32 cellular contexts compared by ENCODE assay signal in the genomic region with DNA sequence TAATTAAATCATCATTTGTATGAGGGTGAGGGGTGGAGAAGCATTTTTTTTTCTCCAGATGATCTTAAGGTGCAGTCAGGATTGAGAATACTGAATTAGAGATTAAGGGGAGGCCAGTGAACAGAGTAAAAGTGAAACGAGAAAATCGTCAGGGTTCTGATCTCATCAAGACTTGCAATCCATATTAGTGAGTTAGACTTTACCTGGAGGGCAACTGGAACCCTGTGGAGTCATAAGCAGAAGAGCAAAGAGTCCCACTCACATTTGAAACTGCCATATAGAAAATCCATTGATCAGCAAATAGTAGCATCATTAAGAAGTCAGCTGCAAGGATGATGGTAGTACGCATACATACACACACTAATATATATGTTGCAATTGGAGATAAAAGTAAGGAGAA.
"Had no signal": no experiment of that assay in that cellular context is flagged by ENCODE, and none has a peak within 500 bp of the region (broad histone marks: within the 10 kb centered on the region; RNA-seq: fewer than 3 reads in every experiment).

No MANE protein-coding gene starts in this region.

- H3K9ac ChIP-seq: KMS-11 had no signal

- H3K27me3 Mint-ChIP-seq: activated CD4-positive, alpha-beta T cell treated with anti-CD3 and anti-CD28 coated beads, Interleukin-2, amount 10 ng/mL, durations not matched to agents 24 days and 14 days; activated naive CD8-positive, alpha-beta T cell treated with anti-CD3 and anti-CD28 coated beads for 36 hours had no signal

- H3K27ac ChIP-seq: KMS-11, SJSA1, WERI-Rb-1 had no signal

- H3K9me3 ChIP-seq: SJSA1 had no signal

- H3K4me2 ChIP-seq: KMS-11 had no signal

- DNase-seq: activated CD4-positive, alpha-beta T cell treated with anti-CD3 and anti-CD28 coated beads for 1 hour; activated CD4-positive, alpha-beta T cell treated with anti-CD3 and anti-CD28 coated beads, Interleukin-2, amount 10 ng/mL, durations not matched to agents 24 days and 14 days; activated CD4-positive, alpha-beta T cell treated with anti-CD3 and anti-CD28 coated beads, Interleukin-2, amount 50 U/mL, for 4 hours; activated CD4-positive, CD25-positive, alpha-beta regulatory T cell; activated CD8-positive, alpha-beta T cell treated with anti-CD3 and anti-CD28 coated beads, Interleukin-2, amount 10 ng/mL, durations not matched to agents 7 days and 5 days; activated effector memory CD4-positive, alpha-beta T cell treated with anti-CD3 and anti-CD28 coated beads, Interleukin-2, amount 50 U/mL, for 16 hours; activated naive CD4-positive, alpha-beta T cell; activated naive CD4-positive, alpha-beta T cell treated with anti-CD3 and anti-CD28 coated beads, Interleukin-2, amount 50 U/mL, for 16 hours; activated naive CD8-positive, alpha-beta T cell treated with anti-CD3 and anti-CD28 coated beads for 36 hours; activated T-cell treated with anti-CD3 and anti-CD28 coated beads, Interleukin-2, amount 50 U/mL, for 24 hours; amniotic stem cell; aorta; cerebellar nuclear complex; NCI-H1048; NCI-H1105 treated with DMSO at 0.1 percent for 48 hours; NCI-H1436; NCI-H1694; NCI-H1930; NCI-H2081 treated with DMSO at 0.1 percent for 48 hours; NCI-H226; NCI-H446 treated with DMSO at 0.1 percent for 48 hours; NCI-H524; RPMI8226; SHP77 treated with DMSO at 0.1 percent for 48 hours; SW 1271; T-helper 1 cell; T-helper 2 cell; T-helper 9 cell; WERI-Rb-1 had no signal

- H3K27me3 ChIP-seq: SJSA1 had no signal

- H3K4me1 Mint-ChIP-seq: activated CD4-positive, alpha-beta T cell treated with anti-CD3 and anti-CD28 coated beads, Interleukin-2, amount 10 ng/mL, durations not matched to agents 24 days and 14 days; activated naive CD8-positive, alpha-beta T cell treated with anti-CD3 and anti-CD28 coated beads for 36 hours had no signal

- H3K4me3 Mint-ChIP-seq: activated CD4-positive, alpha-beta T cell treated with anti-CD3 and anti-CD28 coated beads, Interleukin-2, amount 10 ng/mL, durations not matched to agents 24 days and 14 days; activated CD8-positive, alpha-beta T cell treated with anti-CD3 and anti-CD28 coated beads, Interleukin-2, amount 10 ng/mL, durations not matched to agents 7 days and 5 days; activated naive CD8-positive, alpha-beta T cell treated with anti-CD3 and anti-CD28 coated beads for 36 hours; activated T-cell treated with anti-CD3 and anti-CD28 coated beads, Interleukin-2, amount 50 U/mL, for 24 hours had no signal

- H3K36me3 Mint-ChIP-seq: activated naive CD8-positive, alpha-beta T cell treated with anti-CD3 and anti-CD28 coated beads for 36 hours had no signal

- H3K4me3 ChIP-seq: SJSA1 had no signal

- H3K36me3 ChIP-seq: SJSA1, WERI-Rb-1 had no signal

- H3K27ac Mint-ChIP-seq: activated CD4-positive, alpha-beta T cell treated with anti-CD3 and anti-CD28 coated beads, Interleukin-2, amount 10 ng/mL, durations not matched to agents 24 days and 14 days; activated CD8-positive, alpha-beta T cell treated with anti-CD3 and anti-CD28 coated beads, Interleukin-2, amount 10 ng/mL, durations not matched to agents 7 days and 5 days; activated naive CD8-positive, alpha-beta T cell treated with anti-CD3 and anti-CD28 coated beads for 36 hours; activated T-cell treated with anti-CD3 and anti-CD28 coated beads, Interleukin-2, amount 50 U/mL, for 24 hours had no signal

- ATAC-seq: activated CD8-positive, alpha-beta T cell treated with anti-CD3 and anti-CD28 coated beads, Interleukin-2, amount 10 ng/mL, durations not matched to agents 7 days and 5 days; Panc1 had no signal

- H3K9me3 Mint-ChIP-seq: activated CD4-positive, alpha-beta T cell treated with anti-CD3 and anti-CD28 coated beads, Interleukin-2, amount 10 ng/mL, durations not matched to agents 24 days and 14 days had no signal
